In the genomic region with DNA sequence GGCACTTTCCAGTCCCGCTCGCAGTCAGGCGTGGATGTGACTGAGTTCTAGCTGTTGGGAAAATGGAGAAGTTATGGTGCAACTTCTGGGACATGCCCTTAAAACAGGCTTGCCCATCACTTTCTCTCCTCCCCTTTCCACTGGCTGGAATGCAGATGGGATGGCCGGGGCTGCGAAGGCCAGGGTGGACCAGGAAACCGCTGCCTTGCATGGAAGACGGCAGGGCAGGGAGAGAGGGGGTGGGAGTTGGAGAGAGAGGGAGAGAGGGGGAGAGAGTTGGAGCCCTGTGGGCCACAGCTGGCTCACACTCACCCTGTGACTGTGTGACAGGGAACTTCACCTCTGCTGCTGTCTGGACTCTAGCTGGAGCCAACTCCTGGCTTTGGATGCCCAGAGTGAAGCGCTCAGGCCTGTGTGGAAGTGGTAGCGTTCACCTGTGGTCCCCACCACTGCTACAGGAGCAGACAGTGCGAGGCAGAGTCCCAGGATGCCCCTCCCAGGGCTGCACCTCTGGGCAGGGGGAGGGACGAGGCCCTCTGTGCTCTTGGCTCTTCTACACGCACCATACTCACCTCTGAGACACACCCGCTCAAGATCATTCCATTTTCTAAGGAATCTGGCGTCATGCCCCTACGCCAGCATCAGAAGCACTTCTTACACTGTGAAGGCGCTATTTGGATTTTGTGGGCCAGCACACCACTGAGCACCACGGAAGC, we compare ENCODE assay signal across 16 cellular contexts.
"Had no signal": no experiment of that assay in that cellular context is flagged by ENCODE, and none has a peak within 500 bp of the region (broad histone marks: within the 10 kb centered on the region; RNA-seq: fewer than 3 reads in every experiment).

No MANE protein-coding gene starts in this region.

- H3K9me3 ChIP-seq: mucosa of descending colon, ovary, SJCRH30, stomach, transverse colon had no signal

- H3K27ac ChIP-seq: dorsolateral prefrontal cortex, ovary, SJCRH30, skin epidermis, transverse colon had no signal

- ATAC-seq: activated CD8-positive, alpha-beta T cell treated with anti-CD3 and anti-CD28 coated beads, Interleukin-2, amount 10 ng/mL, durations not matched to agents 7 days and 5 days; left colon; mucosa of descending colon; naive thymus-derived CD8-positive, alpha-beta T cell had no signal

- H3K4me3 ChIP-seq: dorsolateral prefrontal cortex, mucosa of descending colon, ovary, SJCRH30, skin epidermis, stomach, transverse colon had no signal

- DNase-seq: activated CD4-positive, alpha-beta T cell treated with anti-CD3 and anti-CD28 coated beads for 4 hours; activated CD8-positive, alpha-beta memory T cell treated with anti-CD3 and anti-CD28 coated beads, Interleukin-2, amount 50 U/mL, for 48 hours; activated CD8-positive, alpha-beta T cell treated with anti-CD3 and anti-CD28 coated beads, Interleukin-2, amount 10 ng/mL, durations not matched to agents 7 days and 5 days; hypothalamus; mucosa of descending colon; naive thymus-derived CD8-positive, alpha-beta T cell; SJCRH30; stomach; T1000; transverse colon had no signal

- H3K27ac Mint-ChIP-seq: activated CD8-positive, alpha-beta T cell treated with anti-CD3 and anti-CD28 coated beads, Interleukin-2, amount 10 ng/mL, durations not matched to agents 7 days and 5 days; activated naive CD8-positive, alpha-beta T cell; activated T-helper 2 cell treated with anti-CD3 and anti-CD28 coated beads, Interferon-gamma antibody, Interleukin-2, Interleukin-4, amounts not matched to agents 10 μg/mL and 5 μg/mL and 100 μg/mL, durations not matched to agents 14 hours and 24 hours and 36 hours; naive thymus-derived CD8-positive, alpha-beta T cell had no signal

- H3K9me3 Mint-ChIP-seq: activated T-helper 2 cell treated with anti-CD3 and anti-CD28 coated beads, Interferon-gamma antibody, Interleukin-2, Interleukin-4, amounts not matched to agents 10 μg/mL and 5 μg/mL and 100 μg/mL, durations not matched to agents 14 hours and 24 hours and 36 hours; naive thymus-derived CD8-positive, alpha-beta T cell had no signal

- H3K4me1 ChIP-seq: transverse colon had no signal

- H3K27me3 ChIP-seq: dorsolateral prefrontal cortex, ovary, SJCRH30, stomach, transverse colon had no signal

- H3K4me3 Mint-ChIP-seq: activated CD8-positive, alpha-beta T cell treated with anti-CD3 and anti-CD28 coated beads, Interleukin-2, amount 10 ng/mL, durations not matched to agents 7 days and 5 days; activated naive CD8-positive, alpha-beta T cell; naive thymus-derived CD8-positive, alpha-beta T cell had no signal

- H3K36me3 ChIP-seq: ovary, SJCRH30, transverse colon had no signal

- H3K27me3 Mint-ChIP-seq: activated naive CD8-positive, alpha-beta T cell; naive thymus-derived CD8-positive, alpha-beta T cell had no signal
